ENCODE assay signal across 8 cellular contexts in genomic region chr2:238203104-238203972, GRCh38. TPM values are rescaled to one million over a fixed set of nuclear protein-coding genes. Genes with fewer than 3 reads are reported as not detected.
DNase-seq lines count a peak whose midpoint lies in the region; ATAC-seq and TF ChIP-seq lines count a peak whose summit lies in the region.

ILKAP (minus strand) TSS chr2:238203695; CDS start chr2:238203553, 142 bp downstream.

- H3K36me3 ChIP-seq in GM23338 (ENCODE audit: insufficient read depth), result no peaks in the 10 kb centered on the region

- no peak within 1 kb of the TSS for H3K27ac ChIP-seq in GM23338 (ENCODE audit: low read depth)

- no peaks in the 10 kb centered on the region for H3F3A ChIP-seq in GM23338 (replicated peaks; ENCODE audit: low read depth)

- peak within 1 kb of the TSS; percentile 87 for H3K4me3 ChIP-seq in GM23338

- peak within 1 kb of the TSS; percentile 99 for H3K4me2 ChIP-seq in GM23338

- H3K36me3 Mint-ChIP-seq in GM23338 (ENCODE audit: low read depth), result peaks cover 4% of the 10 kb centered on the region; the same call in 1 of the 3 replicates
- peaks cover 12% of the 10 kb centered on the region for H3K36me3 Mint-ChIP-seq in activated T-helper 2 cell treated with anti-CD3 and anti-CD28 coated beads, Interferon-gamma antibody, Interleukin-2, Interleukin-4, amounts not matched to agents 10 μg/mL and 5 μg/mL and 100 μg/mL, durations not matched to agents 14 hours and 24 hours and 36 hours (ENCODE audit: low read depth)
- H3K36me3 Mint-ChIP-seq in natural killer cell treated with Interleukin-12 subunit alpha and Interleukin-12 subunit beta and Interleukin-15 and Interleukin-18, amount 100 ng/mL, for 72 hours, result peaks cover 5% of the 10 kb centered on the region

- peaks cover 8% of the 10 kb centered on the region; the same call in 1 of the 2 replicates for H3K27me3 ChIP-seq in GM23338 (ENCODE audit: insufficient read depth)

- peaks cover 47% of the 10 kb centered on the region for H3K79me2 ChIP-seq in GM23338 (replicated peaks; ENCODE audit: insufficient read depth)

- intact Hi-C loops in activated T-helper 2 cell treated with anti-CD3 and anti-CD28 coated beads, Interferon-gamma antibody, Interleukin-2, Interleukin-4, amounts not matched to agents 10 μg/mL and 5 μg/mL and 100 μg/mL, durations not matched to agents 14 hours and 24 hours and 36 hours (cut with micrococcal nuclease), result loop anchor here (2.0 kb wide), 2 partner anchors 37 to 237 kb away; partner anchors contain the start of genes HES6 and UBE2F

- peak within 1 kb of the TSS; percentile 99 for H2AFZ ChIP-seq in GM23338

- peaks cover 9% of the 10 kb centered on the region for H3K9me3 Mint-ChIP-seq in GM23338
- H3K9me3 Mint-ChIP-seq in activated T-helper 2 cell treated with anti-CD3 and anti-CD28 coated beads, Interferon-gamma antibody, Interleukin-2, Interleukin-4, amounts not matched to agents 10 μg/mL and 5 μg/mL and 100 μg/mL, durations not matched to agents 14 hours and 24 hours and 36 hours, result no peaks in the 10 kb centered on the region
- H3K9me3 Mint-ChIP-seq in natural killer cell treated with Interleukin-12 subunit alpha and Interleukin-12 subunit beta and Interleukin-15 and Interleukin-18, amount 100 ng/mL, for 72 hours, result no peaks in the 10 kb centered on the region

- DNase-seq in EH (ENCODE audit: low read depth), result peak; percentile 87
- peak; percentile 87 for DNase-seq in GM23338 (ENCODE audit: low spot score)
- DNase-seq in LHCN-M2 (ENCODE audit: low read depth), result peak; percentile 75
- peak; percentile 85 for DNase-seq in activated T-helper 2 cell treated with anti-CD3 and anti-CD28 coated beads, Interferon-gamma antibody, Interleukin-2, Interleukin-4, amounts not matched to agents 10 μg/mL and 5 μg/mL and 100 μg/mL, durations not matched to agents 14 hours and 24 hours and 36 hours (ENCODE audit: low spot score)
- DNase-seq in fibroblast of peridontal ligament (ENCODE audit: extremely low read depth), result peak; percentile 64
- peak; percentile 93 for DNase-seq in natural killer cell treated with Interleukin-12 subunit alpha and Interleukin-12 subunit beta and Interleukin-15 and Interleukin-18, amount 100 ng/mL, for 72 hours (ENCODE audit: low spot score)
- DNase-seq in stimulated activated naive CD8-positive, alpha-beta T cell treated with anti-CD3 and anti-CD28 coated beads, Interleukin-15, Interleukin-2, amounts not matched to agents 100 U/mL and 50 U/mL, for 24 hours, result peak; percentile 93

- peaks cover 6% of the 10 kb centered on the region for H3K4me1 Mint-ChIP-seq in GM23338
- peaks cover 26% of the 10 kb centered on the region for H3K4me1 Mint-ChIP-seq in activated T-helper 2 cell treated with anti-CD3 and anti-CD28 coated beads, Interferon-gamma antibody, Interleukin-2, Interleukin-4, amounts not matched to agents 10 μg/mL and 5 μg/mL and 100 μg/mL, durations not matched to agents 14 hours and 24 hours and 36 hours (ENCODE audit: low read depth)
- H3K4me1 Mint-ChIP-seq in natural killer cell treated with Interleukin-12 subunit alpha and Interleukin-12 subunit beta and Interleukin-15 and Interleukin-18, amount 100 ng/mL, for 72 hours (ENCODE audit: low read depth in 2 of 2), result peaks cover 38 to 52% of the 10 kb centered on the region in 2 donors

- H3K4me3 Mint-ChIP-seq in GM23338, result peak within 1 kb of the TSS; percentile 82
- peak within 1 kb of the TSS; percentile 84 for H3K4me3 Mint-ChIP-seq in activated T-helper 2 cell treated with anti-CD3 and anti-CD28 coated beads, Interferon-gamma antibody, Interleukin-2, Interleukin-4, amounts not matched to agents 10 μg/mL and 5 μg/mL and 100 μg/mL, durations not matched to agents 14 hours and 24 hours and 36 hours (ENCODE audit: low read depth)
- peak within 1 kb of the TSS; percentile 96 for H3K4me3 Mint-ChIP-seq in natural killer cell treated with Interleukin-12 subunit alpha and Interleukin-12 subunit beta and Interleukin-15 and Interleukin-18, amount 100 ng/mL, for 72 hours

- H3K9me2 ChIP-seq in GM23338 (ENCODE audit: insufficient read depth), result 0 out of 2 replicates have a peak, but pooled peaks cover 4% of the 10 kb centered on the region

- no peak for TF ChIP-seq CTCF in GM23338 (conservative IDR thresholded peaks at IDR 0.05; ENCODE audit: low read depth in 2 of 2)

- H4K20me1 ChIP-seq in GM23338 (replicated peaks; ENCODE audit: insufficient read depth), result peaks cover 36% of the 10 kb centered on the region

- peak; percentile 93 for ATAC-seq in GM23338
- ATAC-seq in natural killer cell treated with Interleukin-12 subunit alpha and Interleukin-12 subunit beta and Interleukin-15 and Interleukin-18, amount 100 ng/mL, for 72 hours, result peak; percentile 98 to 99
- peak; percentile 99 for ATAC-seq in stimulated activated naive CD8-positive, alpha-beta T cell treated with anti-CD3 and anti-CD28 coated beads, Interleukin-15, Interleukin-2, amounts not matched to agents 100 U/mL and 50 U/mL, for 24 hours

- peaks cover 17% of the 10 kb centered on the region for H3K4me1 ChIP-seq in GM23338 (ENCODE audit: insufficient read depth)

- no peak within 1 kb of the TSS; the same call in 1 of the 2 replicates for H3K27ac Mint-ChIP-seq in GM23338
- peak within 1 kb of the TSS; percentile 81 for H3K27ac Mint-ChIP-seq in activated T-helper 2 cell treated with anti-CD3 and anti-CD28 coated beads, Interferon-gamma antibody, Interleukin-2, Interleukin-4, amounts not matched to agents 10 μg/mL and 5 μg/mL and 100 μg/mL, durations not matched to agents 14 hours and 24 hours and 36 hours
- peak within 1 kb of the TSS; percentile 81 to 95 for H3K27ac Mint-ChIP-seq in natural killer cell treated with Interleukin-12 subunit alpha and Interleukin-12 subunit beta and Interleukin-15 and Interleukin-18, amount 100 ng/mL, for 72 hours

- peaks cover 6% of the 10 kb centered on the region for H3K27me3 Mint-ChIP-seq in GM23338 (ENCODE audit: insufficient read depth, low read depth, poor library complexity)
- H3K27me3 Mint-ChIP-seq in activated T-helper 2 cell treated with anti-CD3 and anti-CD28 coated beads, Interferon-gamma antibody, Interleukin-2, Interleukin-4, amounts not matched to agents 10 μg/mL and 5 μg/mL and 100 μg/mL, durations not matched to agents 14 hours and 24 hours and 36 hours (ENCODE audit: low read depth), result no peaks in the 10 kb centered on the region
- H3K27me3 Mint-ChIP-seq in natural killer cell treated with Interleukin-12 subunit alpha and Interleukin-12 subunit beta and Interleukin-15 and Interleukin-18, amount 100 ng/mL, for 72 hours, result no peaks in the 10 kb centered on the region

- TF ChIP-seq POLR2A in Raji (IDR thresholded peaks at IDR 0.05; ENCODE audit: insufficient read depth, low read depth, low read length), result peak; percentile 72

TF ChIP-seq in GM23338, 12 proteins besides CTCF, POLR2A, EP300 and RAD21:
- TF ChIP-seq POLR2AphosphoS5 (IDR thresholded peaks at IDR 0.05; ENCODE audit: low read depth) (peak; percentile 73), EZH2 (IDR thresholded peaks at IDR 0.05; ENCODE audit: low read depth, unreplicated experiment) (peak; percentile 38), JUNB (IDR thresholded peaks at IDR 0.05; ENCODE audit: unreplicated experiment) (no peak), ZNF114 (CRISPR knock-in tag; IDR thresholded peaks at IDR 0.05) (no peak), REST (IDR thresholded peaks at IDR 0.05; ENCODE audit: unreplicated experiment) (no peak)
TF ChIP-seq in GM23338: peak in this region for 2.

RNA-seq across cellular contexts. Expression of gene ILKAP, which starts in this region (rescaled TPM):
- 17.0 and 29.7 TPM in 2 replicates for total RNA-seq in GM23338 (2014; rRNA removed; shearing (Covaris generic))
- 35.9 and 36.3 TPM in 2 replicates for polyA plus RNA-seq in GM23338 (2016; fragmentation: Nextera tagmentation; extraction: Ambion mirVana)
- 16.0 and 22.9 TPM in 2 replicates for total RNA-seq in LHCN-M2 (2014; rRNA removed)
- polyA plus RNA-seq in LHCN-M2 (2012), result 30.7 TPM
- total RNA-seq in activated T-helper 2 cell treated with anti-CD3 and anti-CD28 coated beads, Interferon-gamma antibody, Interleukin-2, Interleukin-4, amounts not matched to agents 10 μg/mL and 5 μg/mL and 100 μg/mL, durations not matched to agents 14 hours and 24 hours and 36 hours, result 67.1 and 71.3 TPM in 2 replicates
- total RNA-seq in natural killer cell treated with Interleukin-12 subunit alpha and Interleukin-12 subunit beta and Interleukin-15 and Interleukin-18, amount 100 ng/mL, for 72 hours, result 10 to 100 TPM; 75.8 to 99.7 TPM
